ENCODE assay signal across 16 cellular contexts in the genomic region with DNA sequence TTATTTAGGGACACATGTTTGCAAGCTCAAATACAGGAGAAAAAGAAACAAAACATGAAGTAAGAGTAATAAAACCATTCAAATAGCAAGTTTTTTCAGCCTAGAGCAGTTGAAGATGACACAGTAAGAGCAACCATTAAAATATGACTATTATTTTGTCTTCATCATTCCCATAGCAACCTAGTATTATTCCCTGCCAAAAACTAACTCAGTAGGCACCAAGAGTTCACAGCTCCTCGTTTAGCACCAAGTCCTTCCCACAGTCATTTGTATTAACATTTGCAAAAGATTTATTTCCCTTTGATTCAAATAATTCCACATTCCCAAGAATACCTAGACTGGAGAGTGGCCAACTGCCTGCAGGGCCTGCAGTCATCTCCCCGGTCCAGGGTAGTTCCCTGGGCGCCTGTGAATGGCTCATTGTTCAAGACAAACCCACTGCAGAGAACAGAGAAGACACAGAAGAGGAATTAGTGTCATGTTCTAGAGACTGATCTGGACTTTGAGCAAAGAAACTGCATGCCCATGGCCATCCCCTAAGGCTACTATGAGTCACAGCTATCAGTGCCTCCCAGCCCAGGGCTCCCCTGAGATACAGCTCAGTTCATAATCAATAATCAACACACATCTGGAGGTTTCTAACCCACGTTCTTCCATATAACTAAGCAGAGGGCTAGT.
DNase-seq lines count a peak whose midpoint lies in the region; ATAC-seq and TF ChIP-seq lines count a peak whose summit lies in the region.
"Had no signal": no experiment of that assay in that cellular context is flagged by ENCODE, and none has a peak within 500 bp of the region (broad histone marks: within the 10 kb centered on the region; RNA-seq: fewer than 3 reads in every experiment).

No MANE protein-coding gene starts in this region.

- H3K27me3 Mint-ChIP-seq in activated T-helper 17 cell treated with anti-CD3 and anti-CD28 coated beads, Interleukin-2, amount 50 U/mL, for 72 hours: no peaks in the 10 kb centered on the region

- peaks cover 4% of the 10 kb centered on the region for H3K9me3 Mint-ChIP-seq in activated T-helper 17 cell treated with anti-CD3 and anti-CD28 coated beads, Interleukin-2, amount 50 U/mL, for 72 hours

- intact Hi-C loops in transverse colon (cut with DNase I; ENCODE audit: low total_unique reads): no loop called here

- TF ChIP-seq POLR2A in tibial nerve (IDR thresholded peaks at IDR 0.05) (no peak), transverse colon (IDR thresholded peaks at IDR 0.05) (no peak)

- H3K4me3 ChIP-seq in mesodermal cell (ENCODE audit: extremely low read depth, insufficient read depth, low read length, poor library complexity, severe bottlenecking) (no peak overlapping the region), tibial nerve (no peak overlapping the region), transverse colon (no peak overlapping the region)

- peaks cover 10% of the 10 kb centered on the region for H3K4me1 ChIP-seq in mesodermal cell (ENCODE audit: control insufficient read depth, insufficient read depth, low read length, poor library complexity, severe bottlenecking)
- peaks cover 0 to 42% (median 17%) of the 10 kb centered on the region in 4 donors for H3K4me1 ChIP-seq in tibial nerve
- H3K4me1 ChIP-seq in transverse colon: no peaks in the 10 kb centered on the region

- H3K27me3 ChIP-seq in tibial nerve (no peaks in the 10 kb centered on the region), transverse colon (no peaks in the 10 kb centered on the region)
- H3K27me3 ChIP-seq: brain microvascular endothelial cell had no signal

- H3K36me3 ChIP-seq in mesodermal cell (ENCODE audit: control insufficient read depth, insufficient read depth, low read length) (no peaks in the 10 kb centered on the region), tibial nerve (no peaks in the 10 kb centered on the region), transverse colon (no peaks in the 10 kb centered on the region)
- H3K36me3 ChIP-seq: brain microvascular endothelial cell had no signal

- peak; percentile 53 for DNase-seq in ELR (ENCODE audit: low read depth)
- DNase-seq in tibial nerve (ENCODE audit: low spot score in 2 of 2): no peak
- DNase-seq in transverse colon: no peak
- no peak for DNase-seq in NOMO-1 treated with dmso at 0.1 percent for 144 hours (lab: John Stamatoyannopoulos, UW; ENCODE audit: unreplicated experiment)
- DNase-seq: activated CD4-positive, alpha-beta T cell treated with anti-CD3 and anti-CD28 coated beads, Interleukin-2, amount 50 U/mL, for 4 hours; activated effector memory CD4-positive, alpha-beta T cell treated with anti-CD3 and anti-CD28 coated beads, Interleukin-2, amount 50 U/mL, for 16 hours; AML-193; brain microvascular endothelial cell; NCI-H2171 treated with DMSO at 0.1 percent for 48 hours; stimulated activated naive CD4-positive, alpha-beta T cell treated with Interleukin-2 at 50 U/mL for 16 hours; T-helper 1 cell had no signal

- no peak for TF ChIP-seq CTCF in tibial nerve (IDR thresholded peaks at IDR 0.05)
- no peak for TF ChIP-seq CTCF in transverse colon (IDR thresholded peaks at IDR 0.05)

- H3K4me1 Mint-ChIP-seq in activated T-helper 17 cell treated with anti-CD3 and anti-CD28 coated beads, Interleukin-2, amount 50 U/mL, for 72 hours: peaks cover 18% of the 10 kb centered on the region

- WGBS in mesodermal cell (ENCODE audit: insufficient coverage in 2 of 2), 2 experiments: 82 to 87% methylated on average over 2 to 3 of the region's 4 CpGs
- 59 to 60% methylated on average over 4 of the region's 4 CpGs for WGBS in tibial nerve, 2 donors
- whole genome bisulfite sequencing in transverse colon (ENCODE audit: low coverage in 1 of 2), 2 donors: 43 to 76% methylated on average over 1 to 4 of the region's 4 CpGs

- H3K27ac Mint-ChIP-seq in activated T-helper 17 cell treated with anti-CD3 and anti-CD28 coated beads, Interleukin-2, amount 50 U/mL, for 72 hours: peak overlapping the region; percentile 7
- H3K27ac Mint-ChIP-seq: progenitor cell of endocrine pancreas had no signal

- no peak for TF ChIP-seq EP300 in tibial nerve (IDR thresholded peaks at IDR 0.05)
- TF ChIP-seq EP300 in transverse colon (IDR thresholded peaks at IDR 0.05; ENCODE audit: low read depth): no peak

- no peaks in the 10 kb centered on the region for H3K36me3 Mint-ChIP-seq in activated T-helper 17 cell treated with anti-CD3 and anti-CD28 coated beads, Interleukin-2, amount 50 U/mL, for 72 hours (ENCODE audit: low read depth)

- H3K9me3 ChIP-seq in mesodermal cell (ENCODE audit: control insufficient read depth, low read length) (peaks cover 3% of the 10 kb centered on the region), tibial nerve (no peaks in the 10 kb centered on the region), transverse colon (no peaks in the 10 kb centered on the region)

- no peak overlapping the region for H3K4me3 Mint-ChIP-seq in activated T-helper 17 cell treated with anti-CD3 and anti-CD28 coated beads, Interleukin-2, amount 50 U/mL, for 72 hours

- in situ Hi-C loops in transverse colon (cut with MboI; ENCODE audit: low pct_ligation_motif_present in 1 of 4, low pct_unique_long_range_greater_than_20kb in 1 of 4, low sequenced_read_pairs in 3 of 4): no loop called here

- H3K27ac ChIP-seq in mesodermal cell (ENCODE audit: low read depth, low read length, severe bottlenecking): peak overlapping the region; percentile 39
- no peak overlapping the region for H3K27ac ChIP-seq in tibial nerve
- no peak overlapping the region for H3K27ac ChIP-seq in transverse colon
- H3K27ac ChIP-seq: brain microvascular endothelial cell had no signal

- ATAC-seq in HG03060 (IDR thresholded peaks at IDR 0.05; ENCODE audit: low read depth, unreplicated experiment) (peak; percentile 52), GM21447 (IDR thresholded peaks at IDR 0.05; ENCODE audit: unreplicated experiment) (no peak)
- no peak for ATAC-seq in activated T-helper 17 cell treated with anti-CD3 and anti-CD28 coated beads, Interleukin-2, amount 50 U/mL, for 72 hours (replicated peaks)
